1 cellular context compared by ENCODE assay signal in the genomic region with DNA sequence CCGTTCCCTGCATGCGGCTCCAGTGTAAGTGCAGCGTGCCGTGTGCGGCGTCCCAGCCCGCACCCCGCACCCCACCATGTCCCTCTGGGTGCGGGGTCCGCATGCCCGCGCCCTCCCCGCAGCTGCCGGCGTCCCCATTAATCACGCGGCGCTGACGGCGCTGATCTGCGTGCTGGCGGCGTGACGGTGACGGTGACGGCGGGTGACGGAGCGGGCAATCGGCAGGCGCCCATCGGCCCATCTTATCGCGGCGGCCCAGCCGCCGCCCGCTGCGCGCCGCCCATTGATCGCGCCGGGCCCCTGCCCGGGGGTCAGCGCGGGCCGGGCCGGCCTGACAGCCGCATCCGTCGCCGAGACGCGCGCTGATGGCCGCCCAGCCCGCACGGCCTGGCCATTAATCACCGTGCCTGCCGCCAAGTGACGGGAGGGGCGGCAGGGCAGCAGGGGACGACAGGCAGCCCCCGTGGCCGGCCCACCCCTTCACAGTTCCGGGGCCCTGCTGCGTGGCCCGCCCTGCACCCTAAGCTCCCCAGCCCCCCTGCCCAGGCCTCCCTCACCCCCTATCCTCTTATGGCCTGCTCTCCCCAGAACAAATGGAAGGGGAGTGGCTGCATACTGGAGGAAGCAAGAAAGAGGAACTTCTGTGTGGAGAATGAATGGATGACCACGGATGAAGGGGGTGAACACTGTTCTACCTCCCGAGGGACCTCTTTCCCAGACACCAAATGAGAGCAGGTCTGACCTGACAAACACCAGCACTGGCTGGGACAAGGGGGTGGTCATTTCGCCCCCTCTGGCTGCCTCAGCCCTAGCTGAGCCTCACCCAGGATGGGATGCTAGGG.
TF ChIP-seq lines count a peak whose summit lies in the region.

No MANE protein-coding gene starts in this region.

TF ChIP-seq in K562, 482 proteins besides CTCF, POLR2A, EP300 and RAD21 (continued from another document and continues in another):
- TF ChIP-seq, protein P1, sequence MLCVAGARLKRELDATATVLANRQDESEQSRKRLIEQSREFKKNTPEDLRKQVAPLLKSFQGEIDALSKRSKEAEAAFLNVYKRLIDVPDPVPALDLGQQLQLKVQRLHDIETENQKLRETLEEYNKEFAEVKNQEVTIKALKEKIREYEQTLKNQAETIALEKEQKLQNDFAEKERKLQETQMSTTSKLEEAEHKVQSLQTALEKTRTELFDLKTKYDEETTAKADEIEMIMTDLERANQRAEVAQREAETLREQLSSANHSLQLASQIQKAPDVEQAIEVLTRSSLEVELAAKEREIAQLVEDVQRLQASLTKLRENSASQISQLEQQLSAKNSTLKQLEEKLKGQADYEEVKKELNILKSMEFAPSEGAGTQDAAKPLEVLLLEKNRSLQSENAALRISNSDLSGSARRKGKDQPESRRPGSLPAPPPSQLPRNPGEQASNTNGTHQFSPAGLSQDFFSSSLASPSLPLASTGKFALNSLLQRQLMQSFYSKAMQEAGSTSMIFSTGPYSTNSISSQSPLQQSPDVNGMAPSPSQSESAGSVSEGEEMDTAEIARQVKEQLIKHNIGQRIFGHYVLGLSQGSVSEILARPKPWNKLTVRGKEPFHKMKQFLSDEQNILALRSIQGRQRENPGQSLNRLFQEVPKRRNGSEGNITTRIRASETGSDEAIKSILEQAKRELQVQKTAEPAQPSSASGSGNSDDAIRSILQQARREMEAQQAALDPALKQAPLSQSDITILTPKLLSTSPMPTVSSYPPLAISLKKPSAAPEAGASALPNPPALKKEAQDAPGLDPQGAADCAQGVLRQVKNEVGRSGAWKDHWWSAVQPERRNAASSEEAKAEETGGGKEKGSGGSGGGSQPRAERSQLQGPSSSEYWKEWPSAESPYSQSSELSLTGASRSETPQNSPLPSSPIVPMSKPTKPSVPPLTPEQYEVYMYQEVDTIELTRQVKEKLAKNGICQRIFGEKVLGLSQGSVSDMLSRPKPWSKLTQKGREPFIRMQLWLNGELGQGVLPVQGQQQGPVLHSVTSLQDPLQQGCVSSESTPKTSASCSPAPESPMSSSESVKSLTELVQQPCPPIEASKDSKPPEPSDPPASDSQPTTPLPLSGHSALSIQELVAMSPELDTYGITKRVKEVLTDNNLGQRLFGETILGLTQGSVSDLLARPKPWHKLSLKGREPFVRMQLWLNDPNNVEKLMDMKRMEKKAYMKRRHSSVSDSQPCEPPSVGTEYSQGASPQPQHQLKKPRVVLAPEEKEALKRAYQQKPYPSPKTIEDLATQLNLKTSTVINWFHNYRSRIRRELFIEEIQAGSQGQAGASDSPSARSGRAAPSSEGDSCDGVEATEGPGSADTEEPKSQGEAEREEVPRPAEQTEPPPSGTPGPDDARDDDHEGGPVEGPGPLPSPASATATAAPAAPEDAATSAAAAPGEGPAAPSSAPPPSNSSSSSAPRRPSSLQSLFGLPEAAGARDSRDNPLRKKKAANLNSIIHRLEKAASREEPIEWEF (CRISPR knock-in tag; IDR thresholded peaks at IDR 0.05): peak; percentile 52; the same call in 1 of the 2 replicates
- TF ChIP-seq, protein P2, sequence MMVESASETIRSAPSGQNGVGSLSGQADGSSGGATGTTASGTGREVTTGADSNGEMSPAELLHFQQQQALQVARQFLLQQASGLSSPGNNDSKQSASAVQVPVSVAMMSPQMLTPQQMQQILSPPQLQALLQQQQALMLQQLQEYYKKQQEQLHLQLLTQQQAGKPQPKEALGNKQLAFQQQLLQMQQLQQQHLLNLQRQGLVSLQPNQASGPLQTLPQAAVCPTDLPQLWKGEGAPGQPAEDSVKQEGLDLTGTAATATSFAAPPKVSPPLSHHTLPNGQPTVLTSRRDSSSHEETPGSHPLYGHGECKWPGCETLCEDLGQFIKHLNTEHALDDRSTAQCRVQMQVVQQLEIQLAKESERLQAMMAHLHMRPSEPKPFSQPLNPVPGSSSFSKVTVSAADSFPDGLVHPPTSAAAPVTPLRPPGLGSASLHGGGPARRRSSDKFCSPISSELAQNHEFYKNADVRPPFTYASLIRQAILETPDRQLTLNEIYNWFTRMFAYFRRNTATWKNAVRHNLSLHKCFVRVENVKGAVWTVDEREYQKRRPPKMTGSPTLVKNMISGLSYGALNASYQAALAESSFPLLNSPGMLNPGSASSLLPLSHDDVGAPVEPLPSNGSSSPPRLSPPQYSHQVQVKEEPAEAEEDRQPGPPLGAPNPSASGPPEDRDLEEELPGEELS (CRISPR knock-in tag; IDR thresholded peaks at IDR 0.05; ENCODE audit: borderline replicate concordance): no peak
- TF ChIP-seq RBM34 (IDR thresholded peaks at IDR 0.05; ENCODE audit: borderline replicate concordance, insufficient read depth, low read length): no peak
- TF ChIP-seq LARP7 (IDR thresholded peaks at IDR 0.05): no peak
- TF ChIP-seq ZFP1 (CRISPR knock-in tag; IDR thresholded peaks at IDR 0.05): no peak
- no peak for TF ChIP-seq WHSC1 (IDR thresholded peaks at IDR 0.05; ENCODE audit: low read length)
- TF ChIP-seq, protein P3, sequence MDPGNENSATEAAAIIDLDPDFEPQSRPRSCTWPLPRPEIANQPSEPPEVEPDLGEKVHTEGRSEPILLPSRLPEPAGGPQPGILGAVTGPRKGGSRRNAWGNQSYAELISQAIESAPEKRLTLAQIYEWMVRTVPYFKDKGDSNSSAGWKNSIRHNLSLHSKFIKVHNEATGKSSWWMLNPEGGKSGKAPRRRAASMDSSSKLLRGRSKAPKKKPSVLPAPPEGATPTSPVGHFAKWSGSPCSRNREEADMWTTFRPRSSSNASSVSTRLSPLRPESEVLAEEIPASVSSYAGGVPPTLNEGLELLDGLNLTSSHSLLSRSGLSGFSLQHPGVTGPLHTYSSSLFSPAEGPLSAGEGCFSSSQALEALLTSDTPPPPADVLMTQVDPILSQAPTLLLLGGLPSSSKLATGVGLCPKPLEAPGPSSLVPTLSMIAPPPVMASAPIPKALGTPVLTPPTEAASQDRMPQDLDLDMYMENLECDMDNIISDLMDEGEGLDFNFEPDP (CRISPR knock-in tag; IDR thresholded peaks at IDR 0.05): no peak
- no peak for TF ChIP-seq RFX7 (CRISPR knock-in tag; IDR thresholded peaks at IDR 0.05)
- TF ChIP-seq RCOR1 (IDR thresholded peaks at IDR 0.05; ENCODE audit: borderline replicate concordance in 1 of 2, low read depth in 2 of 2, low read length in 2 of 2): peak in 1 of 2 experiments; percentile 58; a peak in 3 of 4 replicates
- TF ChIP-seq RHOXF2B (CRISPR knock-in tag; conservative IDR thresholded peaks at IDR 0.05): no peak
- TF ChIP-seq DACH1 (IDR thresholded peaks at IDR 0.05; ENCODE audit: partially characterized antibody): no peak
- TF ChIP-seq, protein P4, sequence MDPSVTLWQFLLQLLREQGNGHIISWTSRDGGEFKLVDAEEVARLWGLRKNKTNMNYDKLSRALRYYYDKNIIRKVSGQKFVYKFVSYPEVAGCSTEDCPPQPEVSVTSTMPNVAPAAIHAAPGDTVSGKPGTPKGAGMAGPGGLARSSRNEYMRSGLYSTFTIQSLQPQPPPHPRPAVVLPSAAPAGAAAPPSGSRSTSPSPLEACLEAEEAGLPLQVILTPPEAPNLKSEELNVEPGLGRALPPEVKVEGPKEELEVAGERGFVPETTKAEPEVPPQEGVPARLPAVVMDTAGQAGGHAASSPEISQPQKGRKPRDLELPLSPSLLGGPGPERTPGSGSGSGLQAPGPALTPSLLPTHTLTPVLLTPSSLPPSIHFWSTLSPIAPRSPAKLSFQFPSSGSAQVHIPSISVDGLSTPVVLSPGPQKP (CRISPR knock-in tag; IDR thresholded peaks at IDR 0.05): no peak
- TF ChIP-seq ZNF408 (CRISPR knock-in tag; IDR thresholded peaks at IDR 0.05; ENCODE audit: low read depth): no peak
- no peak for TF ChIP-seq XRCC3 (IDR thresholded peaks at IDR 0.05)
- TF ChIP-seq ZC3H8 (IDR thresholded peaks at IDR 0.05): no peak
- TF ChIP-seq, protein P5, sequence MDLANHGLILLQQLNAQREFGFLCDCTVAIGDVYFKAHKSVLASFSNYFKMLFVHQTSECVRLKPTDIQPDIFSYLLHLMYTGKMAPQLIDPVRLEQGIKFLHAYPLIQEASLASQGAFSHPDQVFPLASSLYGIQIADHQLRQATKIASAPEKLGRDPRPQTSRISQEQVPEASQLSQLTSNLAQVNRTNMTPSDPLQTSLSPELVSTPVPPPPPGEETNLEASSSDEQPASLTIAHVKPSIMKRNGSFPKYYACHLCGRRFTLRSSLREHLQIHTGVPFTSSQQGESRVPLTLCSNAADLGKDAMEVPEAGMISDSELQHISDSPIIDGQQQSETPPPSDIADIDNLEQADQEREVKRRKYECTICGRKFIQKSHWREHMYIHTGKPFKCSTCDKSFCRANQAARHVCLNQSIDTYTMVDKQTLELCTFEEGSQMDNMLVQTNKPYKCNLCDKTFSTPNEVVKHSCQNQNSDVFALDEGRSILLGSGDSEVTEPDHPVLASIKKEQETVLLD (IDR thresholded peaks at IDR 0.05): 0 out of 2 replicates have a peak, but pooled peaks have one; percentile 32
- TF ChIP-seq ARNT (IDR thresholded peaks at IDR 0.05): no peak
- TF ChIP-seq ASH1L (IDR thresholded peaks at IDR 0.05; ENCODE audit: borderline replicate concordance, low read depth, partially characterized antibody): no peak
- TF ChIP-seq PYGO2 (tag; IDR thresholded peaks at IDR 0.05): no peak
- TF ChIP-seq, protein P6, sequence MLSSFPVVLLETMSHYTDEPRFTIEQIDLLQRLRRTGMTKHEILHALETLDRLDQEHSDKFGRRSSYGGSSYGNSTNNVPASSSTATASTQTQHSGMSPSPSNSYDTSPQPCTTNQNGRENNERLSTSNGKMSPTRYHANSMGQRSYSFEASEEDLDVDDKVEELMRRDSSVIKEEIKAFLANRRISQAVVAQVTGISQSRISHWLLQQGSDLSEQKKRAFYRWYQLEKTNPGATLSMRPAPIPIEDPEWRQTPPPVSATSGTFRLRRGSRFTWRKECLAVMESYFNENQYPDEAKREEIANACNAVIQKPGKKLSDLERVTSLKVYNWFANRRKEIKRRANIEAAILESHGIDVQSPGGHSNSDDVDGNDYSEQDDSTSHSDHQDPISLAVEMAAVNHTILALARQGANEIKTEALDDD (IDR thresholded peaks at IDR 0.05): no peak
- no peak for TF ChIP-seq MCM2 (IDR thresholded peaks at IDR 0.05; ENCODE audit: low read depth)
- TF ChIP-seq FIP1L1 (IDR thresholded peaks at IDR 0.05; ENCODE audit: low read depth, low read length, poor library complexity, severe bottlenecking): peak; percentile 18
- TF ChIP-seq MTA1 (IDR thresholded peaks at IDR 0.05; ENCODE audit: borderline replicate concordance): no peak
- TF ChIP-seq, protein P7, sequence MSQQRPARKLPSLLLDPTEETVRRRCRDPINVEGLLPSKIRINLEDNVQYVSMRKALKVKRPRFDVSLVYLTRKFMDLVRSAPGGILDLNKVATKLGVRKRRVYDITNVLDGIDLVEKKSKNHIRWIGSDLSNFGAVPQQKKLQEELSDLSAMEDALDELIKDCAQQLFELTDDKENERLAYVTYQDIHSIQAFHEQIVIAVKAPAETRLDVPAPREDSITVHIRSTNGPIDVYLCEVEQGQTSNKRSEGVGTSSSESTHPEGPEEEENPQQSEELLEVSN (IDR thresholded peaks at IDR 0.05; ENCODE audit: borderline replicate concordance in 1 of 2, extremely low read depth in 1 of 2, insufficient read depth in 1 of 2, insufficient read length in 1 of 2, low read depth in 1 of 2, low read length in 1 of 2, poor library complexity in 1 of 2, severe bottlenecking in 1 of 2): peak; percentile 42 to 71
- peak; percentile 100 for TF ChIP-seq CXXC5 (CRISPR knock-in tag; IDR thresholded peaks at IDR 0.05)
- no peak for TF ChIP-seq ZNF347 (CRISPR knock-in tag; IDR thresholded peaks at IDR 0.05; ENCODE audit: low read depth)
- no peak; the same call in 1 of the 2 replicates for TF ChIP-seq ZNF584 (CRISPR knock-in tag; IDR thresholded peaks at IDR 0.05; ENCODE audit: low read depth)
- TF ChIP-seq SUPT5H (IDR thresholded peaks at IDR 0.05): peak; percentile 27; the same call in 1 of the 2 replicates
- TF ChIP-seq ELF1 (tag; IDR thresholded peaks at IDR 0.05): 0 out of 2 replicates have a peak, but pooled peaks have one; percentile 22
- TF ChIP-seq GATAD2B (IDR thresholded peaks at IDR 0.05; ENCODE audit: borderline replicate concordance): peak; percentile 95
- TF ChIP-seq, protein P8, sequence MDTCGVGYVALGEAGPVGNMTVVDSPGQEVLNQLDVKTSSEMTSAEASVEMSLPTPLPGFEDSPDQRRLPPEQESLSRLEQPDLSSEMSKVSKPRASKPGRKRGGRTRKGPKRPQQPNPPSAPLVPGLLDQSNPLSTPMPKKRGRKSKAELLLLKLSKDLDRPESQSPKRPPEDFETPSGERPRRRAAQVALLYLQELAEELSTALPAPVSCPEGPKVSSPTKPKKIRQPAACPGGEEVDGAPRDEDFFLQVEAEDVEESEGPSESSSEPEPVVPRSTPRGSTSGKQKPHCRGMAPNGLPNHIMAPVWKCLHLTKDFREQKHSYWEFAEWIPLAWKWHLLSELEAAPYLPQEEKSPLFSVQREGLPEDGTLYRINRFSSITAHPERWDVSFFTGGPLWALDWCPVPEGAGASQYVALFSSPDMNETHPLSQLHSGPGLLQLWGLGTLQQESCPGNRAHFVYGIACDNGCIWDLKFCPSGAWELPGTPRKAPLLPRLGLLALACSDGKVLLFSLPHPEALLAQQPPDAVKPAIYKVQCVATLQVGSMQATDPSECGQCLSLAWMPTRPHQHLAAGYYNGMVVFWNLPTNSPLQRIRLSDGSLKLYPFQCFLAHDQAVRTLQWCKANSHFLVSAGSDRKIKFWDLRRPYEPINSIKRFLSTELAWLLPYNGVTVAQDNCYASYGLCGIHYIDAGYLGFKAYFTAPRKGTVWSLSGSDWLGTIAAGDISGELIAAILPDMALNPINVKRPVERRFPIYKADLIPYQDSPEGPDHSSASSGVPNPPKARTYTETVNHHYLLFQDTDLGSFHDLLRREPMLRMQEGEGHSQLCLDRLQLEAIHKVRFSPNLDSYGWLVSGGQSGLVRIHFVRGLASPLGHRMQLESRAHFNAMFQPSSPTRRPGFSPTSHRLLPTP (IDR thresholded peaks at IDR 0.05; ENCODE audit: borderline replicate concordance, extremely low read depth, insufficient read length): no peak
- no peak for TF ChIP-seq SIN3A (IDR thresholded peaks at IDR 0.05; ENCODE audit: borderline replicate concordance in 2 of 2, control insufficient read depth in 1 of 2, low read depth in 2 of 2, low read length in 2 of 2)
- TF ChIP-seq FOXA3 (CRISPR knock-in tag; conservative IDR thresholded peaks at IDR 0.05 in 1 of 2, IDR thresholded peaks at IDR 0.05 in 1 of 2): no peak
- no peak for TF ChIP-seq ZNF780A (CRISPR knock-in tag; IDR thresholded peaks at IDR 0.05)
- TF ChIP-seq, protein P9, sequence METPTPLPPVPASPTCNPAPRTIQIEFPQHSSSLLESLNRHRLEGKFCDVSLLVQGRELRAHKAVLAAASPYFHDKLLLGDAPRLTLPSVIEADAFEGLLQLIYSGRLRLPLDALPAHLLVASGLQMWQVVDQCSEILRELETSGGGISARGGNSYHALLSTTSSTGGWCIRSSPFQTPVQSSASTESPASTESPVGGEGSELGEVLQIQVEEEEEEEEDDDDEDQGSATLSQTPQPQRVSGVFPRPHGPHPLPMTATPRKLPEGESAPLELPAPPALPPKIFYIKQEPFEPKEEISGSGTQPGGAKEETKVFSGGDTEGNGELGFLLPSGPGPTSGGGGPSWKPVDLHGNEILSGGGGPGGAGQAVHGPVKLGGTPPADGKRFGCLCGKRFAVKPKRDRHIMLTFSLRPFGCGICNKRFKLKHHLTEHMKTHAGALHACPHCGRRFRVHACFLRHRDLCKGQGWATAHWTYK (CRISPR knock-in tag; IDR thresholded peaks at IDR 0.05): 0 out of 2 replicates have a peak, but pooled peaks have one; percentile 29
